26 cellular contexts compared by ENCODE assay signal in the genomic region with DNA sequence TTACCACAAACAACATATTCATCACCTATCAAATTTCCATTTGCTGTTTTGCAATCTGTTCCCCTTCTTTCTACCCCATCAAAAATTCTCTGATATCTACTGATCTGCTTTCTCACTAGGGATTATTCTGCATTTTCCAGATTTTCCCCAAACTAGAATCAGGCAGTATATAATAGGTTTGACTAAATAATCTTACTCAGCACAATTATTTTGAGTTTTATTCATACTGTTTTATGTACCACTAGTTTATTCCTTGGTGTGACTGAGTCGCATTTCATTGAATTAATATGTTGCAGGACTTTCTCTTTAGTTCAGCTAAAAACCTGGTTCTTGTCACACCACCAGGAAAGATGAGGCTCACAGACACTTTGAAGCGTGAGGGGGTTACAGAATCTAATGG.
DNase-seq lines count a peak whose midpoint lies in the region; ATAC-seq, FAIRE-seq and TF ChIP-seq lines count a peak whose summit lies in the region.
"Had no signal": no experiment of that assay in that cellular context is flagged by ENCODE, and none has a peak within 500 bp of the region (broad histone marks: within the 10 kb centered on the region; RNA-seq: fewer than 3 reads in every experiment).

No MANE protein-coding gene starts in this region.

- H3K4me1 ChIP-seq in HepG2 (ENCODE audit: insufficient read depth, low read length) (no peaks in the 10 kb centered on the region), right lobe of liver (no peaks in the 10 kb centered on the region), Loucy (ENCODE audit: insufficient read depth, low read length, poor library complexity, severe bottlenecking) (peaks cover 11% of the 10 kb centered on the region)
- H3K4me1 ChIP-seq: BLaER1 treated with 17β-estradiol and CSF1 and Interleukin-3, amounts not matched to agents 10 nM and 100 nM; Caco-2 had no signal

- no peak overlapping the region for H3K9ac ChIP-seq in HepG2 (ENCODE audit: insufficient read depth, low read depth, low read length)
- no peak overlapping the region for H3K9ac ChIP-seq in Loucy (ENCODE audit: low read depth, low read length, poor library complexity, severe bottlenecking)
- H3K9ac ChIP-seq: BLaER1 treated with 17β-estradiol and CSF1 and Interleukin-3, amounts not matched to agents 10 nM and 100 nM had no signal

- H3K36me3 ChIP-seq in HepG2 (replicated peaks in 1 of 2; ENCODE audit: control insufficient read depth in 1 of 2, insufficient read depth in 2 of 2, low read length in 2 of 2) (no peaks in the 10 kb centered on the region), right lobe of liver (no peaks in the 10 kb centered on the region), Loucy (ENCODE audit: insufficient read depth, low read length) (no peaks in the 10 kb centered on the region)
- H3K36me3 ChIP-seq: BLaER1 treated with 17β-estradiol and CSF1 and Interleukin-3, amounts not matched to agents 10 nM and 100 nM had no signal

- no peak for TF ChIP-seq RAD21 in HepG2 (CRISPR knock-in tag; IDR thresholded peaks at IDR 0.05)

- no peak overlapping the region for H3K4me2 ChIP-seq in HepG2 (ENCODE audit: low read depth, low read length)
- H3K4me2 ChIP-seq in Loucy (ENCODE audit: low read depth, low read length, poor library complexity, severe bottlenecking): peak overlapping the region; percentile 48
- H3K4me2 ChIP-seq: BLaER1 treated with 17β-estradiol and CSF1 and Interleukin-3, amounts not matched to agents 10 nM and 100 nM had no signal

- TF ChIP-seq EP300 in HepG2 (IDR thresholded peaks at IDR 0.05; ENCODE audit: low read depth in 2 of 2, low read length in 2 of 2): no peak
- no peak for TF ChIP-seq EP300 in HepG2 (CRISPR knock-in tag; IDR thresholded peaks at IDR 0.05; ENCODE audit: borderline replicate concordance)

- POLR2A ChIA-PET in HepG2 (lab: Yijun Ruan, JAX): no interaction called here
- POLR2A ChIA-PET in RWPE1 (lab: Yijun Ruan, JAX; ENCODE audit: low non-redundant PET): no interaction called here

- H3F3A ChIP-seq in Loucy (ENCODE audit: low read depth): no peaks in the 10 kb centered on the region

- WGBS in HepG2 (ENCODE audit: low lambda C conversion rate): 0% methylated on average over 2 of the region's 2 CpGs
- 56% methylated on average over 2 of the region's 2 CpGs for WGBS in right lobe of liver (ENCODE audit: insufficient coverage, low coverage, low lambda C conversion rate, missing lambda C conversion rate)

- TF ChIP-seq CTCF in HepG2 (CRISPR knock-in tag; IDR thresholded peaks at IDR 0.05) (no peak), right lobe of liver (IDR thresholded peaks at IDR 0.05) (no peak), Loucy (conservative IDR thresholded peaks at IDR 0.05; ENCODE audit: low read length) (no peak), RWPE1 (conservative IDR thresholded peaks at IDR 0.05; ENCODE audit: low read depth) (no peak)

- FAIRE-seq in HepG2 (lab: Jason Lieb, UNC) (no peak), H54 (lab: Jason Lieb, UNC) (peak; percentile 85)
- FAIRE-seq: GM12878, GM12892, GM18507, GM19239 had no signal

- no peaks in the 10 kb centered on the region for H3K9me2 ChIP-seq in Loucy (replicated peaks; ENCODE audit: low read depth, low read length)

- no peak for ATAC-seq in HepG2
- ATAC-seq in right lobe of liver: no peak
- no peak for ATAC-seq in left ventricle myocardium superior
- no peak for ATAC-seq in GM18511 (IDR thresholded peaks at IDR 0.05; ENCODE audit: unreplicated experiment)
- ATAC-seq: CD8-positive, alpha-beta T cell; GM12878 had no signal

- intact Hi-C loops in HepG2 (cut with micrococcal nuclease; ENCODE audit: unreplicated experiment): no loop called here
- intact Hi-C loops in right lobe of liver (cut with DNase I): no loop called here
- intact Hi-C loops in left ventricle myocardium superior (cut with micrococcal nuclease): no loop called here

- in situ Hi-C loops in HepG2 (cut with HindIII; ENCODE audit: extremely low pct_ligation_motif_present, low pct_unique_long_range_greater_than_20kb): no loop called here

- TF ChIP-seq POLR2A in HepG2 (IDR thresholded peaks at IDR 0.05; ENCODE audit: insufficient read depth in 1 of 2, low read depth in 2 of 2, low read length in 2 of 2) (no peak), right lobe of liver (IDR thresholded peaks at IDR 0.05) (no peak), H54 (IDR thresholded peaks at IDR 0.05; ENCODE audit: low read depth, low read length) (no peak)

- BruUV-seq in HepG2 (replicated peaks; lab: Mats Ljungman, UMichigan): no TSS peak

- H3K4me3 ChIP-seq in HepG2 (replicated peaks in 1 of 3; ENCODE audit: insufficient read depth in 1 of 3, low read depth in 2 of 3, low read length in 3 of 3): no peak overlapping the region
- no peak overlapping the region for H3K4me3 ChIP-seq in right lobe of liver
- no peak overlapping the region for H3K4me3 ChIP-seq in Loucy (ENCODE audit: low read length, poor library complexity, severe bottlenecking)
- H3K4me3 ChIP-seq: BLaER1 treated with 17β-estradiol and CSF1 and Interleukin-3, amounts not matched to agents 10 nM and 100 nM; GM12878 had no signal

- DNase-seq in HepG2 (ENCODE audit: low spot score): no peak
- no peak for DNase-seq in right lobe of liver
- DNase-seq in H54 (ENCODE audit: insufficient read length, low spot score): no peak
- DNase-seq in RWPE1 (ENCODE audit: low spot score): no peak
- DNase-seq in left ventricle myocardium superior: no peak
- DNase-seq: ACHN; Caco-2; Calu3; CD4-positive, alpha-beta T cell; CD8-positive, alpha-beta T cell; DMS 273 treated with DMSO at 0.1 percent for 48 hours; DMS153; DMS53; DMS79; DND-41; EL; GDM1 had no signal

- H3K27ac ChIP-seq in HepG2 (ENCODE audit: extremely low read length, insufficient read depth, low read length): no peak overlapping the region
- no peak overlapping the region for H3K27ac ChIP-seq in right lobe of liver
- H3K27ac ChIP-seq in RWPE1: no peak overlapping the region
- H3K27ac ChIP-seq: 22Rv1; BLaER1 treated with 17β-estradiol and CSF1 and Interleukin-3, amounts not matched to agents 10 nM and 100 nM; C4-2B had no signal

- H3K79me2 ChIP-seq in HepG2 (ENCODE audit: insufficient read depth, low read length) (no peaks in the 10 kb centered on the region), Loucy (ENCODE audit: insufficient read depth, low read length) (no peaks in the 10 kb centered on the region)

- H3K27me3 ChIP-seq in HepG2 (ENCODE audit: control insufficient read depth in 1 of 2, insufficient read depth in 2 of 2, low read length in 2 of 2): no peaks in the 10 kb centered on the region
- no peaks in the 10 kb centered on the region for H3K27me3 ChIP-seq in right lobe of liver
- no peaks in the 10 kb centered on the region for H3K27me3 ChIP-seq in Loucy (ENCODE audit: insufficient read depth, low read length, poor library complexity, severe bottlenecking)
- H3K27me3 ChIP-seq: BLaER1 treated with 17β-estradiol and CSF1 and Interleukin-3, amounts not matched to agents 10 nM and 100 nM had no signal

- no peaks in the 10 kb centered on the region for H3K9me3 ChIP-seq in HepG2 (ENCODE audit: low read length)
- peaks cover 0 to 11% (median 0%) of the 10 kb centered on the region in 4 donors for H3K9me3 ChIP-seq in right lobe of liver
- H3K9me3 ChIP-seq in Loucy (ENCODE audit: insufficient read depth, low read depth, low read length): no peaks in the 10 kb centered on the region

- H4K20me1 ChIP-seq in HepG2 (ENCODE audit: insufficient read depth, low read length) (no peaks in the 10 kb centered on the region), Loucy (ENCODE audit: insufficient read depth, low read length, poor library complexity, severe bottlenecking) (no peaks in the 10 kb centered on the region)
- H4K20me1 ChIP-seq: BLaER1 treated with 17β-estradiol and CSF1 and Interleukin-3, amounts not matched to agents 10 nM and 100 nM had no signal

- no peak overlapping the region for H2AFZ ChIP-seq in HepG2 (ENCODE audit: low read length)
- H2AFZ ChIP-seq in Loucy (ENCODE audit: low read length): no peak overlapping the region

- CTCF ChIA-PET in HepG2 (lab: Yijun Ruan, JAX; ENCODE audit: low intra/inter-chr PET ratio, low total read pairs) (no interaction called here), RWPE1 (lab: Yijun Ruan, JAX) (no interaction called here)

TF ChIP-seq in HepG2, 621 proteins besides CTCF, POLR2A, EP300 and RAD21:
- TF ChIP-seq NR3C1 (CRISPR knock-in tag; IDR thresholded peaks at IDR 0.05): no peak
- peak; percentile 3 to 73; a peak in 2 of 4 replicates for TF ChIP-seq MAFK (conservative IDR thresholded peaks at IDR 0.05 in 1 of 2, IDR thresholded peaks at IDR 0.05 in 1 of 2; ENCODE audit: low read length in 2 of 2)
- TF ChIP-seq MAFF (IDR thresholded peaks at IDR 0.05; ENCODE audit: low read depth, low read length): peak; percentile 46; the same call in 1 of the 2 replicates
